ENCODE assay signal across 11 cellular contexts in the genomic region with DNA sequence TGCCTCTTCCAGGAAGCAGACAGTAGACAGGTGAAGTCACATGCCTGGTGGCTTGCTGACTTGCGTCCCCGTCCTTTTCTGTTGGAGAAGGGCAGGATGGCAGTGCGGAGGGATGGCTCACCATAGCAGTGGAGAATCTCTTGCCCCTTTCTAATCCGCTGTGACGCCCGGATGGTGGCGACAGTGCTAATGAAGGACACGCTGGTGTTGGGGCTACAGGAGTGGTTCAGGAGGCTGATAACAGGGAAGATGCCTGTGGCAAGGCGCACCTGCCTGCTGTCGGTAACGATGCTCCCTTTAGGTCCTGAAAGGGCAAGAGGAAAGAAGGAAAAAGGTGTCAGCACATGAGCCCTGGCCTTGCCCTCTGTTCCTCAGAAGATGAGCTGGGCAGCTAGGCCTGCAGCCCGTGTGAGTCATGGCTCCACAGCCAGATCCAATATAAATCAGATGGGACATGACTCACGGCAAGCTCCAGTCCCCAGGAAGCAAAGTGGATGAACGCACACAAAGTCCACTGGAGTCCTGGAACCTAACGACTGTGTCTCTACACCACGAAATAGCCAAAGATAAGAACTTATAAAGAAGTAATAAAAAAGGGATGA. TPM values are rescaled to one million over a fixed set of nuclear protein-coding genes. Genes with fewer than 3 reads are reported as not detected.
DNase-seq lines count a peak whose midpoint lies in the region; ATAC-seq and TF ChIP-seq lines count a peak whose summit lies in the region.
"Had no signal": no experiment of that assay in that cellular context is flagged by ENCODE, and none has a peak within 500 bp of the region (broad histone marks: within the 10 kb centered on the region; RNA-seq: fewer than 3 reads in every experiment).

No MANE protein-coding gene starts in this region.

- H3K4me3 Mint-ChIP-seq in activated CD8-positive, alpha-beta memory T cell treated with anti-CD3 and anti-CD28 coated beads, Interleukin-2, amount 10 ng/mL, durations not matched to agents 7 days and 5 days = no peak overlapping the region
- H3K4me3 Mint-ChIP-seq: naive B cell had no signal

- DNase-seq in M059J (ENCODE audit: low read depth) (peak; percentile 94), dorsolateral prefrontal cortex (peak in 1 of 10 donors; percentile 58), upper lobe of left lung (peak in 1 of 2 donors; percentile 52), SHP77 (lab: John Stamatoyannopoulos, UW) (no peak), NCI-H82 treated with DMSO at 0.1 percent for 48 hours (lab: John Stamatoyannopoulos, UW; ENCODE audit: unreplicated experiment) (no peak)
- no peak for DNase-seq in activated CD4-positive, alpha-beta T cell treated with anti-CD3 and anti-CD28 coated beads, Interleukin-2, amount 50 U/mL, for 48 hours
- no peak for DNase-seq in activated CD8-positive, alpha-beta memory T cell treated with anti-CD3 and anti-CD28 coated beads, Interleukin-2, amount 10 ng/mL, durations not matched to agents 7 days and 5 days
- DNase-seq: activated CD8-positive, alpha-beta memory T cell treated with anti-CD3 and anti-CD28 coated beads, Interleukin-2, amount 50 U/mL, for 48 hours; naive B cell; NCI-H1048 had no signal

- H3K27ac Mint-ChIP-seq in activated CD8-positive, alpha-beta memory T cell treated with anti-CD3 and anti-CD28 coated beads, Interleukin-2, amount 10 ng/mL, durations not matched to agents 7 days and 5 days = no peak overlapping the region

- no peak for TF ChIP-seq POLR2A in upper lobe of left lung (IDR thresholded peaks at IDR 0.05)

- intact Hi-C loops in dorsolateral prefrontal cortex (cut with DNase I) = no loop called here

- H3K27me3 ChIP-seq in dorsolateral prefrontal cortex = no peaks in the 10 kb centered on the region
- H3K27me3 ChIP-seq in upper lobe of left lung = no peaks in the 10 kb centered on the region

- peaks cover 25% of the 10 kb centered on the region for H3K36me3 Mint-ChIP-seq in activated CD8-positive, alpha-beta memory T cell treated with anti-CD3 and anti-CD28 coated beads, Interleukin-2, amount 10 ng/mL, durations not matched to agents 7 days and 5 days

- H3K9me3 ChIP-seq in mesodermal cell (ENCODE audit: control insufficient read depth, low read length) (no peaks in the 10 kb centered on the region), upper lobe of left lung (no peaks in the 10 kb centered on the region)

- WGBS in mesodermal cell (ENCODE audit: insufficient coverage in 2 of 2), 2 experiments = 93 to 94% methylated on average over 11 to 13 of the region's 16 CpGs
- 74 to 80% methylated on average over 14 to 16 of the region's 16 CpGs for WGBS in upper lobe of left lung, 2 donors

- TF ChIP-seq CTCF in dorsolateral prefrontal cortex (IDR thresholded peaks at IDR 0.05 in 54 of 56, conservative IDR thresholded peaks at IDR 0.05 in 2 of 56; ENCODE audit: low read depth in 1 of 56, partially characterized antibody in 56 of 56) (no peak), upper lobe of left lung (IDR thresholded peaks at IDR 0.05) (no peak)

- H3K9me3 Mint-ChIP-seq in activated CD8-positive, alpha-beta memory T cell treated with anti-CD3 and anti-CD28 coated beads, Interleukin-2, amount 10 ng/mL, durations not matched to agents 7 days and 5 days (ENCODE audit: low read depth) = no peaks in the 10 kb centered on the region
- H3K9me3 Mint-ChIP-seq: naive B cell had no signal

- peak in 1 of 2 donors; percentile 74 for ATAC-seq in upper lobe of left lung (ENCODE audit: low FRiP score in 2 of 2)
- ATAC-seq in activated CD8-positive, alpha-beta memory T cell treated with anti-CD3 and anti-CD28 coated beads, Interleukin-2, amount 10 ng/mL, durations not matched to agents 7 days and 5 days = no peak

- H3K36me3 ChIP-seq in mesodermal cell (ENCODE audit: control insufficient read depth, insufficient read depth, low read length) (peaks cover 26% of the 10 kb centered on the region), upper lobe of left lung (peaks cover 0 to 5% (median 0%) of the 10 kb centered on the region in 4 donors)

- no peak overlapping the region for H3K4me3 ChIP-seq in dorsolateral prefrontal cortex
- no peak overlapping the region for H3K4me3 ChIP-seq in mesodermal cell (ENCODE audit: extremely low read depth, insufficient read depth, low read length, poor library complexity, severe bottlenecking)
- no peak overlapping the region for H3K4me3 ChIP-seq in upper lobe of left lung

- CTCF ChIA-PET in activated CD8-positive, alpha-beta memory T cell treated with anti-CD3 and anti-CD28 coated beads, Interleukin-2, amount 10 ng/mL, durations not matched to agents 7 days and 5 days (lab: Charles Lee) = interaction anchor here (1.0 kb wide), 1 partner anchor 138 kb away, joined by 3 read pairs; a partner anchor contains a TSS

- TF ChIP-seq EP300 in upper lobe of left lung (IDR thresholded peaks at IDR 0.05) = no peak

- no peaks in the 10 kb centered on the region for H3K4me1 Mint-ChIP-seq in activated CD8-positive, alpha-beta memory T cell treated with anti-CD3 and anti-CD28 coated beads, Interleukin-2, amount 10 ng/mL, durations not matched to agents 7 days and 5 days

- H3K27me3 Mint-ChIP-seq in activated CD8-positive, alpha-beta memory T cell treated with anti-CD3 and anti-CD28 coated beads, Interleukin-2, amount 10 ng/mL, durations not matched to agents 7 days and 5 days = no peaks in the 10 kb centered on the region
- H3K27me3 Mint-ChIP-seq: naive B cell had no signal

- H3K4me1 ChIP-seq in mesodermal cell (ENCODE audit: control insufficient read depth, insufficient read depth, low read length, poor library complexity, severe bottlenecking) = peaks cover 6% of the 10 kb centered on the region
- peaks cover 41 to 50% (median 45%) of the 10 kb centered on the region in 4 donors for H3K4me1 ChIP-seq in upper lobe of left lung

- H3K27ac ChIP-seq in dorsolateral prefrontal cortex (peak overlapping the region in 48 of 59 donors; percentile 5 to 86 (median 60)), mesodermal cell (ENCODE audit: low read depth, low read length, severe bottlenecking) (peak overlapping the region; percentile 65), upper lobe of left lung (peak overlapping the region; percentile 74 to 97 (median 82))

RNA-seq across cellular contexts. Expression of a gene that starts 25.5 kb away (rescaled TPM):
- total RNA-seq in M059J (2014; rRNA removed; shearing (Covaris generic)) = not detected in 2 replicates
- total RNA-seq in dorsolateral prefrontal cortex (100 to 1,000 TPM in 32 of 120 experiments, 10 to 100 TPM in 88; 32.7 to 130 (median 83.9) TPM), upper lobe of left lung (100 to 1,000 TPM in 4 of 6 donors, 10 to 100 TPM in 2; 69.8 to 235 (median 114) TPM)
- polyA plus RNA-seq in mesodermal cell (2013, experiment 1 of 2) = 31.4 TPM
- polyA plus RNA-seq in mesodermal cell (2013, experiment 2 of 2) = 34.2 TPM
- total RNA-seq in activated CD8-positive, alpha-beta memory T cell treated with anti-CD3 and anti-CD28 coated beads, Interleukin-2, amount 10 ng/mL, durations not matched to agents 7 days and 5 days = 1 to 10 TPM in 1 of 2 experiments, under 1 TPM in 1; 0.93 to 1.1 TPM

RNA-seq across cellular contexts. Expression of a gene that starts 42.3 kb away (rescaled TPM):
- total RNA-seq in M059J (2014; rRNA removed; shearing (Covaris generic)) = 6.7 and 11.3 TPM in 2 replicates
- total RNA-seq in dorsolateral prefrontal cortex (10 to 100 TPM; 13.6 to 30.4 (median 20.5) TPM), upper lobe of left lung (10 to 100 TPM in 5 of 6 donors, 1 to 10 TPM in 1; 9.1 to 28.3 (median 17.3) TPM)
- 10.5 TPM for polyA plus RNA-seq in mesodermal cell (2013, experiment 1 of 2)
- 9.5 TPM for polyA plus RNA-seq in mesodermal cell (2013, experiment 2 of 2)
- total RNA-seq in activated CD8-positive, alpha-beta memory T cell treated with anti-CD3 and anti-CD28 coated beads, Interleukin-2, amount 10 ng/mL, durations not matched to agents 7 days and 5 days = 10 to 100 TPM; 34.7 to 45.4 TPM

RNA-seq across cellular contexts. Expression of a gene that starts 42.4 kb away (rescaled TPM):
- 26.5 and 42.5 TPM in 2 replicates for total RNA-seq in M059J (2014; rRNA removed; shearing (Covaris generic))
- 100 to 1,000 TPM in 2 of 120 experiments, 10 to 100 TPM in 118; 54.2 to 102 (median 73.3) TPM for total RNA-seq in dorsolateral prefrontal cortex
- 60.1 TPM for polyA plus RNA-seq in mesodermal cell (2013, experiment 1 of 2)
- 56.1 TPM for polyA plus RNA-seq in mesodermal cell (2013, experiment 2 of 2)
- 10 to 100 TPM; 14.1 to 82.3 (median 24.8) TPM for total RNA-seq in upper lobe of left lung
- total RNA-seq in activated CD8-positive, alpha-beta memory T cell treated with anti-CD3 and anti-CD28 coated beads, Interleukin-2, amount 10 ng/mL, durations not matched to agents 7 days and 5 days = 100 to 1,000 TPM; 196 to 249 TPM

RNA-seq across cellular contexts. Expression of a gene that starts 44.7 kb away (rescaled TPM):
- 0.05 TPM in 1 of 2 replicates, not detected in the other for total RNA-seq in M059J (2014; rRNA removed; shearing (Covaris generic))
- total RNA-seq in dorsolateral prefrontal cortex (1 to 10 TPM in 115 of 120 experiments, under 1 TPM in 5; 0.48 to 7.8 (median 2.1) TPM), upper lobe of left lung (10 to 100 TPM in 5 of 6 donors, 1 to 10 TPM in 1; 4.6 to 48.2 (median 24.6) TPM)
- polyA plus RNA-seq in mesodermal cell (2013, experiment 1 of 2) = 0.22 TPM
- polyA plus RNA-seq in mesodermal cell (2013, experiment 2 of 2) = not detected
- under 1 TPM; 0.18 to 0.19 TPM for total RNA-seq in activated CD8-positive, alpha-beta memory T cell treated with anti-CD3 and anti-CD28 coated beads, Interleukin-2, amount 10 ng/mL, durations not matched to agents 7 days and 5 days

Comparison
In these comparisons a context has a peak if more than half of its experiments do, and no peak if none do; other contexts are left out.
1. RNA of a gene that starts 25.5 kb away (total RNA-seq): 69.8 to 235 TPM in upper lobe of left lung and 32.7 to 130 TPM in dorsolateral prefrontal cortex; 0.93 to 1.1 TPM in activated CD8-positive, alpha-beta memory T cell treated with anti-CD3 and anti-CD28 coated beads, Interleukin-2, amount 10 ng/mL, durations not matched to agents 7 days and 5 days and not detected in M059J; every median in the first group is over 10 times any median in the second.
2. Peak in every context shown above with its lines, with median percentiles within 50 percentile points of each other: H3K27ac ChIP-seq.